In genomic region chr16:2520784-2521577, GRCh38 we compare ENCODE assay signal across 8 cellular contexts. TPM values are rescaled to one million over a fixed set of nuclear protein-coding genes. Genes with fewer than 3 reads are reported as not detected.
DNase-seq lines count a peak whose midpoint lies in the region; ATAC-seq and TF ChIP-seq lines count a peak whose summit lies in the region.

No MANE protein-coding gene starts in this region.

- peaks cover 19% of the 10 kb centered on the region; the same call in 1 of the 2 replicates for H3F3A ChIP-seq in GM23338 (replicated peaks; ENCODE audit: low read depth)

- ATAC-seq in GM23338 = peak; percentile 59
- ATAC-seq in GM21737 (IDR thresholded peaks at IDR 0.05; ENCODE audit: unreplicated experiment) = no peak

- H3K4me3 Mint-ChIP-seq in GM23338 = peak overlapping the region; percentile 82

- peaks cover 30% of the 10 kb centered on the region for H3K4me1 Mint-ChIP-seq in GM23338

- peak; percentile 45 for DNase-seq in ACHN
- peak; percentile 60 for DNase-seq in GM23338 (ENCODE audit: low spot score)
- DNase-seq in T-helper 1 cell = peak; percentile 51 to 74 (median 69)
- DNase-seq in breast epithelium (ENCODE audit: low spot score in 2 of 2) = no peak
- peak; percentile 52 for DNase-seq in left kidney (ENCODE audit: low read depth, low spot score)
- DNase-seq in stimulated activated naive CD4-positive, alpha-beta T cell (lab: John Stamatoyannopoulos, UW) = peak; percentile 53 to 85 (median 72)
- no peak for DNase-seq in NCI-H2029 (lab: John Stamatoyannopoulos, UW)

- no peaks in the 10 kb centered on the region for H3K9me3 ChIP-seq in breast epithelium

- H3K36me3 Mint-ChIP-seq in GM23338 (ENCODE audit: low read depth) = peaks cover 33% of the 10 kb centered on the region

- H3K36me3 ChIP-seq in GM23338 (ENCODE audit: insufficient read depth) = no peaks in the 10 kb centered on the region; the same call in 1 of the 2 replicates
- H3K36me3 ChIP-seq in breast epithelium = no peaks in the 10 kb centered on the region

- peaks cover 45% of the 10 kb centered on the region for H3K79me2 ChIP-seq in GM23338 (replicated peaks; ENCODE audit: insufficient read depth)

- H3K27ac ChIP-seq in GM23338 (ENCODE audit: low read depth) = no peak overlapping the region
- H3K27ac ChIP-seq in breast epithelium = peak overlapping the region; percentile 98 to 99

- intact Hi-C loops in breast epithelium (cut with DNase I; ENCODE audit: low total_unique reads) = no loop called here

- H3K9me2 ChIP-seq in GM23338 (ENCODE audit: insufficient read depth) = no peaks in the 10 kb centered on the region

- H3K9me3 Mint-ChIP-seq in GM23338 = no peaks in the 10 kb centered on the region; the same call in 2 of the 3 replicates

- H3K27ac Mint-ChIP-seq in GM23338 = peak overlapping the region; percentile 92

- in situ Hi-C loops in ACHN (cut with HindIII; ENCODE audit: low pct_ligation_motif_present, low pct_unique_long_range_greater_than_20kb, low sequenced_read_pairs) = no loop called here

- H3K4me2 ChIP-seq in GM23338 = peak overlapping the region; percentile 84

- no peak for TF ChIP-seq POLR2A in breast epithelium (IDR thresholded peaks at IDR 0.05)

- H3K27me3 ChIP-seq in GM23338 (ENCODE audit: insufficient read depth) (no peaks in the 10 kb centered on the region), breast epithelium (no peaks in the 10 kb centered on the region)

- H3K4me1 ChIP-seq in GM23338 (ENCODE audit: insufficient read depth) = 0 out of 2 replicates have a peak, but pooled peaks cover 3% of the 10 kb centered on the region
- H3K4me1 ChIP-seq in breast epithelium = peaks cover 29 to 37% of the 10 kb centered on the region in 2 donors

- peaks cover 18% of the 10 kb centered on the region for H3K27me3 Mint-ChIP-seq in GM23338 (ENCODE audit: insufficient read depth, low read depth, poor library complexity)

- TF ChIP-seq CTCF in GM23338 (conservative IDR thresholded peaks at IDR 0.05; ENCODE audit: low read depth in 2 of 2) (no peak), breast epithelium (IDR thresholded peaks at IDR 0.05) (no peak)

- H4K20me1 ChIP-seq in GM23338 (replicated peaks; ENCODE audit: insufficient read depth) = peaks cover 19% of the 10 kb centered on the region

- peak overlapping the region; percentile 71 for H3K4me3 ChIP-seq in GM23338
- H3K4me3 ChIP-seq in breast epithelium = peak overlapping the region; percentile 68 to 81 (median 72)

- no peak overlapping the region for H2AFZ ChIP-seq in GM23338

TF ChIP-seq in GM23338, 12 proteins besides CTCF, POLR2A, EP300 and RAD21 (continues in another document):
- TF ChIP-seq, protein P1, sequence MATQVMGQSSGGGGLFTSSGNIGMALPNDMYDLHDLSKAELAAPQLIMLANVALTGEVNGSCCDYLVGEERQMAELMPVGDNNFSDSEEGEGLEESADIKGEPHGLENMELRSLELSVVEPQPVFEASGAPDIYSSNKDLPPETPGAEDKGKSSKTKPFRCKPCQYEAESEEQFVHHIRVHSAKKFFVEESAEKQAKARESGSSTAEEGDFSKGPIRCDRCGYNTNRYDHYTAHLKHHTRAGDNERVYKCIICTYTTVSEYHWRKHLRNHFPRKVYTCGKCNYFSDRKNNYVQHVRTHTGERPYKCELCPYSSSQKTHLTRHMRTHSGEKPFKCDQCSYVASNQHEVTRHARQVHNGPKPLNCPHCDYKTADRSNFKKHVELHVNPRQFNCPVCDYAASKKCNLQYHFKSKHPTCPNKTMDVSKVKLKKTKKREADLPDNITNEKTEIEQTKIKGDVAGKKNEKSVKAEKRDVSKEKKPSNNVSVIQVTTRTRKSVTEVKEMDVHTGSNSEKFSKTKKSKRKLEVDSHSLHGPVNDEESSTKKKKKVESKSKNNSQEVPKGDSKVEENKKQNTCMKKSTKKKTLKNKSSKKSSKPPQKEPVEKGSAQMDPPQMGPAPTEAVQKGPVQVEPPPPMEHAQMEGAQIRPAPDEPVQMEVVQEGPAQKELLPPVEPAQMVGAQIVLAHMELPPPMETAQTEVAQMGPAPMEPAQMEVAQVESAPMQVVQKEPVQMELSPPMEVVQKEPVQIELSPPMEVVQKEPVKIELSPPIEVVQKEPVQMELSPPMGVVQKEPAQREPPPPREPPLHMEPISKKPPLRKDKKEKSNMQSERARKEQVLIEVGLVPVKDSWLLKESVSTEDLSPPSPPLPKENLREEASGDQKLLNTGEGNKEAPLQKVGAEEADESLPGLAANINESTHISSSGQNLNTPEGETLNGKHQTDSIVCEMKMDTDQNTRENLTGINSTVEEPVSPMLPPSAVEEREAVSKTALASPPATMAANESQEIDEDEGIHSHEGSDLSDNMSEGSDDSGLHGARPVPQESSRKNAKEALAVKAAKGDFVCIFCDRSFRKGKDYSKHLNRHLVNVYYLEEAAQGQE (IDR thresholded peaks at IDR 0.05; ENCODE audit: unreplicated experiment) = no peak
- TF ChIP-seq ZNF331 (CRISPR knock-in tag; IDR thresholded peaks at IDR 0.05; ENCODE audit: low read depth) (no peak), EZH2 (IDR thresholded peaks at IDR 0.05; ENCODE audit: low read depth, unreplicated experiment) (no peak), ZNF462 (CRISPR knock-in tag; IDR thresholded peaks at IDR 0.05) (no peak)

RNA-seq across cellular contexts. Expression of gene AMDHD2, which starts 0.8 kb away (rescaled TPM):
- total RNA-seq in GM23338 (2014; rRNA removed; shearing (Covaris generic)) = 62.1 and 68.1 TPM in 2 replicates
- 12.2 and 20.2 TPM in 2 replicates for polyA plus RNA-seq in GM23338 (2016; fragmentation: Nextera tagmentation; extraction: Ambion mirVana)
- 10 to 100 TPM; 27.9 to 57.0 (median 28.2) TPM for total RNA-seq in breast epithelium

RNA-seq across cellular contexts. Expression of gene ATP6V0C, which starts 7.2 kb away (rescaled TPM):
- total RNA-seq in GM23338 (2014; rRNA removed; shearing (Covaris generic)) = 98.2 and 109 TPM in 2 replicates
- 154 and 162 TPM in 2 replicates for polyA plus RNA-seq in GM23338 (2016; fragmentation: Nextera tagmentation; extraction: Ambion mirVana)
- total RNA-seq in breast epithelium = 10 to 100 TPM; 27.5 to 70.2 (median 45.4) TPM

RNA-seq across cellular contexts. Expression of gene CEMP1, which starts 10.2 kb away (rescaled TPM):
- 0.31 TPM in 1 of 2 replicates, not detected in the other for total RNA-seq in GM23338 (2014; rRNA removed; shearing (Covaris generic))
- 7.5 and 10.1 TPM in 2 replicates for polyA plus RNA-seq in GM23338 (2016; fragmentation: Nextera tagmentation; extraction: Ambion mirVana)
- 1 to 10 TPM in 2 of 3 donors, not detected in 1; 2.3 to 2.6 TPM for total RNA-seq in breast epithelium

RNA-seq across cellular contexts. Expression of gene PDPK1, which starts 16.8 kb away (rescaled TPM):
- 24.9 and 25.8 TPM in 2 replicates for total RNA-seq in GM23338 (2014; rRNA removed; shearing (Covaris generic))
- polyA plus RNA-seq in GM23338 (2016; fragmentation: Nextera tagmentation; extraction: Ambion mirVana) = 13.1 and 19.3 TPM in 2 replicates
- 10 to 100 TPM; 28.8 to 32.8 (median 29.4) TPM for total RNA-seq in breast epithelium

RNA-seq across cellular contexts. Expression of gene TBC1D24, which starts 46.1 kb away (rescaled TPM):
- 19.3 and 21.0 TPM in 2 replicates for total RNA-seq in GM23338 (2014; rRNA removed; shearing (Covaris generic))
- polyA plus RNA-seq in GM23338 (2016; fragmentation: Nextera tagmentation; extraction: Ambion mirVana) = 5.4 and 6.1 TPM in 2 replicates
- total RNA-seq in breast epithelium = 10 to 100 TPM in 2 of 3 donors, 1 to 10 TPM in 1; 8.8 to 22.0 (median 16.7) TPM

Comparison
In these comparisons a context has a peak if more than half of its experiments do, and no peak if none do; other contexts are left out.
1. DNase-seq: peak in ACHN (single experiment), GM23338 (single experiment), T-helper 1 cell (5 of 5), left kidney (single experiment) and stimulated activated naive CD4-positive, alpha-beta T cell (6 of 6); none in breast epithelium (0 of 2) and NCI-H2029 (single experiment).